Comparison of ENCODE assay signal across 1 cellular context in genomic region chr5:150352531-150353394, GRCh38.
TF ChIP-seq lines count a peak whose summit lies in the region.

No MANE protein-coding gene starts in this region.

TF ChIP-seq in HepG2, 621 proteins besides CTCF, POLR2A, EP300 and RAD21:
- TF ChIP-seq RAD51 (IDR thresholded peaks at IDR 0.05; ENCODE audit: borderline replicate concordance), result no peak
- no peak for TF ChIP-seq ATAD3A (CRISPR knock-in tag; IDR thresholded peaks at IDR 0.05)
- no peak for TF ChIP-seq PRPF4 (IDR thresholded peaks at IDR 0.05; ENCODE audit: low read depth, low read length, poor library complexity, severe bottlenecking)
- TF ChIP-seq ARID4A (CRISPR knock-in tag; IDR thresholded peaks at IDR 0.05; ENCODE audit: borderline replicate concordance), result no peak
- no peak for TF ChIP-seq FLYWCH1 (CRISPR knock-in tag; IDR thresholded peaks at IDR 0.05)
- no peak for TF ChIP-seq ZNF569 (CRISPR knock-in tag; IDR thresholded peaks at IDR 0.05; ENCODE audit: borderline replicate concordance)
- no peak for TF ChIP-seq PRMT3 (CRISPR knock-in tag; IDR thresholded peaks at IDR 0.05; ENCODE audit: borderline replicate concordance, low read depth)
- TF ChIP-seq HMGA1 (CRISPR knock-in tag; conservative IDR thresholded peaks at IDR 0.05), result no peak
- no peak for TF ChIP-seq ISX (CRISPR knock-in tag; conservative IDR thresholded peaks at IDR 0.05)
- no peak for TF ChIP-seq FOXP1 (IDR thresholded peaks at IDR 0.05)
- TF ChIP-seq FOXP1 (CRISPR knock-in tag; IDR thresholded peaks at IDR 0.05), result no peak
- TF ChIP-seq PAWR (CRISPR knock-in tag; IDR thresholded peaks at IDR 0.05; ENCODE audit: borderline replicate concordance), result no peak
- peak in 1 of 2 experiments; percentile 59; a peak in 3 of 4 replicates for TF ChIP-seq MAFK (conservative IDR thresholded peaks at IDR 0.05 in 1 of 2, IDR thresholded peaks at IDR 0.05 in 1 of 2; ENCODE audit: low read length in 2 of 2)
- no peak for TF ChIP-seq ZBTB44 (CRISPR knock-in tag; IDR thresholded peaks at IDR 0.05)
- TF ChIP-seq MAFF (IDR thresholded peaks at IDR 0.05; ENCODE audit: low read depth, low read length), result peak; percentile 36; the same call in 1 of the 2 replicates
- peak; percentile 98 for TF ChIP-seq ZNF768 (CRISPR knock-in tag; IDR thresholded peaks at IDR 0.05)
- TF ChIP-seq ZNF841 (CRISPR knock-in tag; IDR thresholded peaks at IDR 0.05; ENCODE audit: borderline replicate concordance), result no peak
- no peak for TF ChIP-seq TFDP2 (CRISPR knock-in tag; IDR thresholded peaks at IDR 0.05)
- no peak for TF ChIP-seq PRDM10 (CRISPR knock-in tag; IDR thresholded peaks at IDR 0.05; ENCODE audit: low read depth)
- no peak for TF ChIP-seq ZMAT3 (CRISPR knock-in tag; conservative IDR thresholded peaks at IDR 0.05)
- no peak for TF ChIP-seq RXRB (CRISPR knock-in tag; IDR thresholded peaks at IDR 0.05; ENCODE audit: borderline replicate concordance)
- peak; percentile 71 for TF ChIP-seq ZMYM3 (CRISPR knock-in tag; IDR thresholded peaks at IDR 0.05)
- no peak for TF ChIP-seq DMTF1 (CRISPR knock-in tag; IDR thresholded peaks at IDR 0.05)
- TF ChIP-seq ZC3H13 (CRISPR knock-in tag; IDR thresholded peaks at IDR 0.05), result no peak
